8 cellular contexts compared by ENCODE assay signal in genomic region chr17:18257268-18257681, GRCh38. TPM values are rescaled to one million over a fixed set of nuclear protein-coding genes. Genes with fewer than 3 reads are reported as not detected.
DNase-seq lines count a peak whose midpoint lies in the region; ATAC-seq and TF ChIP-seq lines count a peak whose summit lies in the region.

No MANE protein-coding gene starts in this region.

- ATAC-seq in GM21526 (IDR thresholded peaks at IDR 0.05; ENCODE audit: low FRiP score, unreplicated experiment) (no peak), GM18907 (IDR thresholded peaks at IDR 0.05; ENCODE audit: unreplicated experiment) (no peak), HG02885 (IDR thresholded peaks at IDR 0.05; ENCODE audit: poor library complexity, unreplicated experiment) (no peak)

- H3K27ac ChIP-seq in muscle layer of duodenum (ENCODE audit: low read length) = peak overlapping the region; percentile 87

- H3K36me3 ChIP-seq in muscle layer of duodenum (ENCODE audit: control insufficient read depth in 1 of 2, insufficient read depth in 2 of 2, low read length in 2 of 2) = peaks cover 32 to 54% of the 10 kb centered on the region in 2 donors

- peaks cover 18 to 38% of the 10 kb centered on the region in 2 donors for H3K4me1 ChIP-seq in muscle layer of duodenum (ENCODE audit: control insufficient read depth in 1 of 2, insufficient read depth in 2 of 2, low read length in 2 of 2)

- TF ChIP-seq CTCF in AG09309 (IDR thresholded peaks at IDR 0.05; ENCODE audit: control insufficient read depth, insufficient read depth, low read depth, low read length, missing control alignments) (no peak), choroid plexus epithelial cell (conservative IDR thresholded peaks at IDR 0.05; ENCODE audit: low read depth, low read length) (no peak)

- TF ChIP-seq POLR2A in erythroblast (IDR thresholded peaks at IDR 0.05; ENCODE audit: low read length) = no peak

- no peaks in the 10 kb centered on the region for H3K9me3 ChIP-seq in muscle layer of duodenum (ENCODE audit: control insufficient read depth in 1 of 2, low read length in 2 of 2)

- DNase-seq in AG09309 (ENCODE audit: low read depth) (no peak), M059J (ENCODE audit: low read depth) (peak; percentile 60), choroid plexus epithelial cell (ENCODE audit: low read depth) (no peak), erythroblast (lab: John Stamatoyannopoulos, UW) (no peak)

- peak overlapping the region; percentile 77 for H3K4me3 ChIP-seq in AG09309 (ENCODE audit: control insufficient read depth, low read depth, low read length)
- H3K4me3 ChIP-seq in choroid plexus epithelial cell (ENCODE audit: low read depth, low read length) = peak overlapping the region; percentile 90
- peak overlapping the region; percentile 90 to 92 for H3K4me3 ChIP-seq in muscle layer of duodenum (ENCODE audit: low read depth in 1 of 2, low read length in 2 of 2)

- H3K27me3 ChIP-seq in muscle layer of duodenum (ENCODE audit: low read depth, low read length) = no peaks in the 10 kb centered on the region

RNA-seq across cellular contexts. Expression of gene FLII, which starts 1.3 kb away (rescaled TPM):
- total RNA-seq in M059J (2014; rRNA removed; shearing (Covaris generic)) = 180 and 214 TPM in 2 replicates

RNA-seq across cellular contexts. Expression of gene MIEF2, which starts 3.2 kb away (rescaled TPM):
- 13.3 and 26.4 TPM in 2 replicates for total RNA-seq in M059J (2014; rRNA removed; shearing (Covaris generic))

RNA-seq across cellular contexts. Expression of gene LLGL1, which starts 31.8 kb away (rescaled TPM):
- total RNA-seq in M059J (2014; rRNA removed; shearing (Covaris generic)) = 24.3 and 38.0 TPM in 2 replicates

RNA-seq across cellular contexts. Expression of gene TOP3A, which starts 57.5 kb away (rescaled TPM):
- 25.2 and 49.2 TPM in 2 replicates for total RNA-seq in M059J (2014; rRNA removed; shearing (Covaris generic))

RNA-seq across cellular contexts. Expression of gene SMCR8, which starts 57.8 kb away (rescaled TPM):
- total RNA-seq in M059J (2014; rRNA removed; shearing (Covaris generic)) = 9.8 and 14.7 TPM in 2 replicates
